Comparison of ENCODE assay signal across 18 cellular contexts in genomic region chrX:55524487-55524886, GRCh38. TPM values are rescaled to one million over a fixed set of nuclear protein-coding genes. Genes with fewer than 3 reads are reported as not detected.
A peak's percentile ranks its signal among the peaks of the same experiment; 100 is the strongest.
DNase-seq lines count a peak whose midpoint lies in the region; ATAC-seq and TF ChIP-seq lines count a peak whose summit lies in the region.
"Had no signal": no experiment of that assay in that cellular context is flagged by ENCODE, and none has a peak within 500 bp of the region (broad histone marks: within the 10 kb centered on the region; RNA-seq: fewer than 3 reads in every experiment).

No MANE protein-coding gene starts in this region.

- ATAC-seq in GM18520 (IDR thresholded peaks at IDR 0.05; ENCODE audit: unreplicated experiment) (no peak), gastroesophageal sphincter (no peak)
- ATAC-seq: WTC11 had no signal

- no peaks in the 10 kb centered on the region for H3K36me3 ChIP-seq in gastroesophageal sphincter
- H3K36me3 ChIP-seq: BLaER1, colonic mucosa, heart right ventricle had no signal

- TF ChIP-seq EP300 in gastroesophageal sphincter (IDR thresholded peaks at IDR 0.05): no peak

- H3K4me1 ChIP-seq in gastroesophageal sphincter: no peaks in the 10 kb centered on the region
- H3K4me1 ChIP-seq: BLaER1, colonic mucosa, heart right ventricle, parathyroid adenoma had no signal

- H3K4me3 ChIP-seq in epithelial cell of proximal tubule (ENCODE audit: low read depth, low read length): no peak overlapping the region
- H3K4me3 ChIP-seq in gastroesophageal sphincter: no peak overlapping the region
- H3K4me3 ChIP-seq: BLaER1, colonic mucosa, heart right ventricle had no signal

- TF ChIP-seq POLR2A in gastroesophageal sphincter (IDR thresholded peaks at IDR 0.05): no peak

- no peak overlapping the region for H3K27ac ChIP-seq in gastroesophageal sphincter
- H3K27ac ChIP-seq: BLaER1, colonic mucosa, HL-60, parathyroid adenoma had no signal

- H3K9me3 ChIP-seq in gastroesophageal sphincter: no peaks in the 10 kb centered on the region
- H3K9me3 ChIP-seq: BLaER1, colonic mucosa, heart right ventricle had no signal

- no peaks in the 10 kb centered on the region for H3K27me3 ChIP-seq in gastroesophageal sphincter
- H3K27me3 ChIP-seq: colonic mucosa had no signal

- TF ChIP-seq CTCF in epithelial cell of proximal tubule (conservative IDR thresholded peaks at IDR 0.05; ENCODE audit: low read depth, low read length): peak; percentile 27
- no peak for TF ChIP-seq CTCF in gastroesophageal sphincter (IDR thresholded peaks at IDR 0.05)

- WGBS in gastroesophageal sphincter (ENCODE audit: low coverage in 1 of 2), 2 donors: 31 to 46% methylated on average over 2 of the region's 3 CpGs

- peak; percentile 1 for DNase-seq in EH (ENCODE audit: low read depth)
- DNase-seq in NCI-H82 (lab: John Stamatoyannopoulos, UW): peak; percentile 68
- DNase-seq in epithelial cell of proximal tubule (ENCODE audit: low read depth): no peak
- DNase-seq in myocyte (ENCODE audit: low read depth): peak; percentile 7
- DNase-seq in COLO829 (ENCODE audit: low spot score): no peak
- DNase-seq: activated effector memory CD4-positive, alpha-beta T cell treated with Interleukin-2 at 50 U/mL for 16 hours; colonic mucosa; DND-41; heart right ventricle; NCI-H1694 treated with DMSO at 0.1 percent for 48 hours; NCI-H524; RPMI8226 had no signal

RNA-seq across cellular contexts. Expression of gene USP51, which starts 34.8 kb away (rescaled TPM):
- total RNA-seq in epithelial cell of proximal tubule (0.80 and 1.0 TPM in 2 replicates), myocyte (0.64 and 0.83 TPM in 2 replicates), gastroesophageal sphincter (1 to 10 TPM; 1.4 to 2.3 (median 1.6) TPM)
- polyA plus RNA-seq in myocyte (2012): 0.34 TPM

Comparison
In these comparisons a context has a peak if more than half of its experiments do, and no peak if none do; other contexts are left out.
1. DNase-seq: peak in EH (single experiment), NCI-H82 (single experiment) and myocyte (single experiment); none in epithelial cell of proximal tubule (single experiment) and COLO829 (single experiment).